ENCODE assay signal across 2 cellular contexts in the genomic region with DNA sequence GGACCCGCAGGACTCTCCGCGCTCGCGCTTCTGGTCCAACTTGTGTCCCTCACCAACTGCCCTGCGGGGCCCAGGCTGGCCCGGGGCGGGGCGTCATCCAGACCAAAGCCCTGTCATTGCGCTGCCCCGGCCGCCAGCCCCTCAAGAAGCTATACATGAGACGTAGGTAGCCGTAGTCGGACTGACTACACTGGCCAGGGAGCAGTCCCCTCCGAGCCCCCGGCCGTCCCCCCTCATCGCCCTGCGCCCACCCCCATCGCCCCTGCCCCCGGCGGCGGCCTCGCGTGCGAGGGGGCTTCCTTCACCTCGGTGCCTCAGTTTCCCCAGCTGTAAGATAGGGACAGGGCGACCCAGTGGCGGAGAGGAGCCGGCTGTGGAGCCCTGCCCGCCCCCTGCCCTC. TPM values are rescaled to one million over a fixed set of nuclear protein-coding genes. Genes with fewer than 3 reads are reported as not detected.
"Had no signal": no experiment of that assay in that cellular context is flagged by ENCODE, and none has a peak within 500 bp of the region (broad histone marks: within the 10 kb centered on the region; RNA-seq: fewer than 3 reads in every experiment).

No MANE protein-coding gene starts in this region.

RNA-seq across cellular contexts. Expression of a gene that starts 4.6 kb away (rescaled TPM):
- total RNA-seq: cardiac septum had no signal
- polyA plus RNA-seq: naive thymus-derived CD4-positive, alpha-beta T cell had no signal
